Comparison of ENCODE assay signal across 8 cellular contexts in the genomic region with DNA sequence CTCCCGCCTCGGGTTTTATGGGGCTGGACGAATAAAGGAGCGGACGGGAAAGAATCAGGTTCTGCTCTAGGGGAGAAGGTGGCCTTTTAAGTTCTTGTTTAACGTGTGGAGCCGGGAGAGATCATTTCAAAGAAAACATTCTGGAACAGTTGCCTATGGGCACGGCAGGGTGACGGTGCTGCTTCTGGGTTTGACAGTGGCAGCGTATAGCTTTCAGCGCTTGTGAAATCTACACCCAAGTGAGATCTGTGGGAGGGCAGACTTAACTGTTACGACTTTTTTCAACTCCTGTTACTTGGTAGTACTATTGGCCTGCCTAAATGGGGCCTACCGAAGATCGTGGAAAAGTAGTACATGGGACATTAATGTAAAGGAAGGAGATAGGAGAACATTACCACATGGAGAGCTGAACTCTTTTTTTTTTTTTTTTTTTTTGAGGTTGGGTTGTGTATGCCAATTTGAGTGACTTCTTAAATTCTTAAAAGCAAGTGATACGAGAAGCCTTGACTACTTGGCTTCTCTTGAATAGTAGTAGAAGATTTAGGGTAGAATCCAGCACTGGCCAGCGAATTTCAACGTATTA. TPM values are rescaled to one million over a fixed set of nuclear protein-coding genes. Genes with fewer than 3 reads are reported as not detected.
DNase-seq lines count a peak whose midpoint lies in the region; ATAC-seq and TF ChIP-seq lines count a peak whose summit lies in the region.

No MANE protein-coding gene starts in this region.

- DNase-seq in activated CD8-positive, alpha-beta memory T cell treated with anti-CD3 and anti-CD28 coated beads for 1 hour (ENCODE audit: extremely low read depth in 1 of 2, low read depth in 1 of 2) = peak; percentile 18 to 22
- DNase-seq in activated CD8-positive, alpha-beta memory T cell treated with anti-CD3 and anti-CD28 coated beads, Interleukin-2, amount 50 U/mL, for 48 hours = no peak
- DNase-seq in NCI-H1694 (lab: John Stamatoyannopoulos, UW) (peak; percentile 23), WERI-Rb-1 (peak; percentile 48), dorsolateral prefrontal cortex (peak in 8 of 10 donors; percentile 33 to 51 (median 40)), lung (ENCODE audit: low spot score) (peak; percentile 62)
- peak; percentile 12 to 39 for DNase-seq in stimulated activated CD8-positive, alpha-beta memory T cell treated with anti-CD3 and anti-CD28 coated beads, Interleukin-15, amount 100 ng/mL, for 4 hours (ENCODE audit: low read depth in 2 of 2)

- peaks cover 0 to 15% of the 10 kb centered on the region in 2 donors for H3K4me1 ChIP-seq in lung (ENCODE audit: control insufficient read depth in 2 of 2, insufficient read depth in 2 of 2, low read length in 2 of 2)

- peaks cover 4% of the 10 kb centered on the region for H3K36me3 ChIP-seq in WERI-Rb-1
- H3K36me3 ChIP-seq in lung (ENCODE audit: control insufficient read depth in 2 of 2, insufficient read depth in 2 of 2, low read length in 2 of 2) = no peaks in the 10 kb centered on the region

- intact Hi-C loops in dorsolateral prefrontal cortex (cut with DNase I) = loop anchor here (2.0 to 5.0 kb wide), 3 partner anchors 36 to 200 kb away; no protein-coding TSS in a partner anchor

- H3K27ac ChIP-seq in WERI-Rb-1 = peak overlapping the region; percentile 99
- peak overlapping the region; percentile 89 to 100 (median 99) for H3K27ac ChIP-seq in dorsolateral prefrontal cortex
- peak overlapping the region; percentile 98 to 99 for H3K27ac ChIP-seq in lung (ENCODE audit: low read depth in 1 of 2, low read length in 1 of 2)

- H3K27me3 ChIP-seq in WERI-Rb-1 (ENCODE audit: insufficient read depth, low read depth, severe bottlenecking) = no peaks in the 10 kb centered on the region
- H3K27me3 ChIP-seq in dorsolateral prefrontal cortex = no peaks in the 10 kb centered on the region
- no peaks in the 10 kb centered on the region for H3K27me3 ChIP-seq in lung (ENCODE audit: control insufficient read depth, insufficient read depth)

- TF ChIP-seq CTCF in WERI-Rb-1 (IDR thresholded peaks at IDR 0.05; ENCODE audit: low read depth, low read length) = no peak
- peak in 2 of 56 donors; percentile 4 to 7 for TF ChIP-seq CTCF in dorsolateral prefrontal cortex (IDR thresholded peaks at IDR 0.05 in 54 of 56, conservative IDR thresholded peaks at IDR 0.05 in 2 of 56; ENCODE audit: low read depth in 1 of 56, partially characterized antibody in 56 of 56)
- no peak for TF ChIP-seq CTCF in lung (IDR thresholded peaks at IDR 0.05; ENCODE audit: control extremely low read depth, extremely low read depth)

- H3K9me3 ChIP-seq in WERI-Rb-1 (ENCODE audit: severe bottlenecking) = no peaks in the 10 kb centered on the region
- no peaks in the 10 kb centered on the region for H3K9me3 ChIP-seq in lung (ENCODE audit: control insufficient read depth in 2 of 2, insufficient read depth in 1 of 2, low read length in 1 of 2)

- H3K4me3 ChIP-seq in WERI-Rb-1 (ENCODE audit: low read depth, low read length) = peak overlapping the region; percentile 82
- H3K4me3 ChIP-seq in dorsolateral prefrontal cortex = peak overlapping the region; percentile 56 to 93 (median 82)
- peak overlapping the region; percentile 76 for H3K4me3 ChIP-seq in lung

- ATAC-seq in HG02852 (IDR thresholded peaks at IDR 0.05; ENCODE audit: unreplicated experiment) (peak; percentile 39), lung (ENCODE audit: insufficient read depth, low FRiP score) (peak; percentile 56)

- WGBS in lung, 2 donors = 0% methylated on average over 17 of the region's 17 CpGs

RNA-seq across cellular contexts. Expression of gene USP47, which starts 0.7 kb away (rescaled TPM):
- total RNA-seq in dorsolateral prefrontal cortex = 10 to 100 TPM; 49.7 to 92.3 (median 69.2) TPM
- total RNA-seq in lung = 100 to 1,000 TPM in 1 of 2 donors, 10 to 100 TPM in 1; 39.0 to 183 TPM
- 10 to 100 TPM; 20.4 to 24.8 TPM for polyA plus RNA-seq in lung
